Comparison of ENCODE assay signal across 23 cellular contexts in genomic region chr19:1760020-1760419, GRCh38. TPM values are rescaled to one million over a fixed set of nuclear protein-coding genes. Genes with fewer than 3 reads are reported as not detected.
"Had no signal": no experiment of that assay in that cellular context is flagged by ENCODE, and none has a peak within 500 bp of the region (broad histone marks: within the 10 kb centered on the region; RNA-seq: fewer than 3 reads in every experiment).

No MANE protein-coding gene starts in this region.

- H3K4me1 ChIP-seq: thyroid gland, uterus had no signal

- H3K9me3 ChIP-seq: heart left ventricle, left lung, suprapubic skin, thyroid gland, upper lobe of left lung, uterus had no signal

- FAIRE-seq: small intestine had no signal

- H3K27ac ChIP-seq: coronary artery, heart left ventricle, left lung, suprapubic skin, thyroid gland, upper lobe of left lung, uterus had no signal

- H3K4me3 ChIP-seq: coronary artery, heart left ventricle, left lung, lung, suprapubic skin, thyroid gland, upper lobe of left lung, uterus had no signal

- DNase-seq: effector CD4-positive, alpha-beta T cell; foreskin melanocyte; heart left ventricle; hypothalamus; islet precursor cell; mesenchymal stem cell; midbrain; naive B cell; posterior cingulate gyrus; small intestine; stimulated activated CD4-positive, alpha-beta T cell treated with anti-CD3 and anti-CD28 coated beads, Interleukin-12 subunit alpha, Interleukin-12 subunit beta, amount 100 ng/mL, for 4 hours; stimulated activated naive CD4-positive, alpha-beta T cell treated with Interleukin-2 at 50 U/mL for 16 hours; thyroid gland; upper lobe of left lung; uterus had no signal

- ATAC-seq: heart left ventricle, left lung had no signal

- H3K36me3 ChIP-seq: heart left ventricle, left lung, suprapubic skin, thyroid gland, upper lobe of left lung, uterus had no signal

RNA-seq across cellular contexts. Expression of gene ONECUT3, which starts 6.7 kb away (rescaled TPM):
- total RNA-seq: chondrocyte, dermis microvascular lymphatic vessel endothelial cell, heart left ventricle, left lung, lung, osteocyte, pulmonary artery endothelial cell, suprapubic skin, thyroid gland, upper lobe of left lung, uterus had no signal
- polyA plus RNA-seq: heart left ventricle, lung had no signal
